Comparison of ENCODE assay signal across 32 cellular contexts in the genomic region with DNA sequence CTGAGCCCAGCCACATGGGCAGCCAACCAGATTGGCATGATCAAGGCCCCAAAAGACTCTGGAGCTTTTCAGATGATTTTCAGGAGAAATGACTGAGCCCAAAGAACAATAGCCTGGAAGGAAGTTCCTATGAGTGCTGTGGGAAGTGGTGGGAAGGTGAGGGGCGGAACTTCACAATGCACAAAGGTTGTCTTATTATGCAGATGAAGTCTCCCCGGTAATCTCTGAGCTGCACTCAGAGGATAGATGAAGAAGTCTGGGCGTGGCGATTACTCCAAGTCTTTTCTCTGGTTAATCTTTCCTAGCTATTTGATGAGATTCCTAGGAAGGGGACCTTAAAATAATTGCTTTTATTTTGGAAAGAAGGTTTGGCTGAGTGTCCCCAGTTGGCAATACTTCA. TPM values are rescaled to one million over a fixed set of nuclear protein-coding genes. Genes with fewer than 3 reads are reported as not detected.
"Had no signal": no experiment of that assay in that cellular context is flagged by ENCODE, and none has a peak within 500 bp of the region (broad histone marks: within the 10 kb centered on the region; RNA-seq: fewer than 3 reads in every experiment).

No MANE protein-coding gene starts in this region.

- ATAC-seq: natural killer cell; stimulated activated memory B cell treated with anti-CD40 and anti-IgM and Interleukin-4, amounts not matched to agents 10 μg/mL and 1 μg/mL and 100 μg/mL, for 72 hours; stimulated activated naive CD8-positive, alpha-beta T cell treated with anti-CD3 and anti-CD28 coated beads, Interleukin-15, amount 100 ng/mL, for 72 hours had no signal

- H3K9me3 Mint-ChIP-seq: immature natural killer cell; mesothelial cell of epicardium; natural killer cell; neural progenitor cell; stimulated activated memory B cell treated with anti-CD40 and anti-IgM and Interleukin-4, amounts not matched to agents 10 μg/mL and 1 μg/mL and 100 μg/mL, for 72 hours; stimulated activated naive CD8-positive, alpha-beta T cell treated with anti-CD3 and anti-CD28 coated beads, Interleukin-15, amount 100 ng/mL, for 72 hours; type B pancreatic cell had no signal

- H3K27ac ChIP-seq: left ventricle myocardium inferior, neural progenitor cell, neutrophil, parathyroid adenoma, right atrium auricular region, right lobe of liver, tibial nerve, uterus had no signal

- H3K9ac ChIP-seq: neural progenitor cell, parathyroid adenoma had no signal

- H3K4me2 ChIP-seq: neural progenitor cell, smooth muscle cell had no signal

- H2AFZ ChIP-seq: neural progenitor cell, parathyroid adenoma had no signal

- H3K9me3 ChIP-seq: left ventricle myocardium inferior, neutrophil, right atrium auricular region, right lobe of liver, tibial nerve, uterus had no signal

- H3K36me3 ChIP-seq: left ventricle myocardium inferior, neural progenitor cell, neutrophil, right atrium auricular region, tibial nerve, uterus had no signal

- H3K4me1 Mint-ChIP-seq: immature natural killer cell; mesothelial cell of epicardium; naive B cell; natural killer cell; neural progenitor cell; stimulated activated memory B cell treated with anti-CD40 and anti-IgM and Interleukin-4, amounts not matched to agents 10 μg/mL and 1 μg/mL and 100 μg/mL, for 72 hours; stimulated activated naive CD8-positive, alpha-beta T cell treated with anti-CD3 and anti-CD28 coated beads, Interleukin-15, amount 100 ng/mL, for 72 hours had no signal

- H3K4me1 ChIP-seq: left ventricle myocardium inferior, neural progenitor cell, parathyroid adenoma, right atrium auricular region, right lobe of liver, uterus had no signal

- H3K4me3 ChIP-seq: left ventricle myocardium inferior, lung, neural progenitor cell, right atrium auricular region, right lobe of liver, smooth muscle cell, tibial nerve, uterus had no signal

- H3K4me3 Mint-ChIP-seq: immature natural killer cell; mesothelial cell of epicardium; natural killer cell; nephron progenitor cell; neural progenitor cell; stimulated activated memory B cell treated with anti-CD40 and anti-IgM and Interleukin-4, amounts not matched to agents 10 μg/mL and 1 μg/mL and 100 μg/mL, for 72 hours; stimulated activated naive CD8-positive, alpha-beta T cell treated with anti-CD3 and anti-CD28 coated beads, Interleukin-15, amount 100 ng/mL, for 72 hours; type B pancreatic cell had no signal

- H3K27ac Mint-ChIP-seq: immature natural killer cell; mesothelial cell of epicardium; naive B cell; natural killer cell; neural progenitor cell; progenitor cell of endocrine pancreas; stimulated activated memory B cell treated with anti-CD40 and anti-IgM and Interleukin-4, amounts not matched to agents 10 μg/mL and 1 μg/mL and 100 μg/mL, for 72 hours; stimulated activated naive CD8-positive, alpha-beta T cell treated with anti-CD3 and anti-CD28 coated beads, Interleukin-15, amount 100 ng/mL, for 72 hours; type B pancreatic cell had no signal

- H3K36me3 Mint-ChIP-seq: immature natural killer cell; mesothelial cell of epicardium; naive B cell; natural killer cell; neural progenitor cell; stimulated activated memory B cell treated with anti-CD40 and anti-IgM and Interleukin-4, amounts not matched to agents 10 μg/mL and 1 μg/mL and 100 μg/mL, for 72 hours; type B pancreatic cell had no signal

- H3K27me3 ChIP-seq: neural progenitor cell, right atrium auricular region, right lobe of liver, tibial nerve, uterus had no signal

- H3K79me2 ChIP-seq: parathyroid adenoma had no signal

- DNase-seq: hippocampal formation; immature natural killer cell; kidney; left ventricle myocardium inferior; mesendoderm; naive B cell; natural killer cell; nephron progenitor cell; occipital lobe; right lobe of liver; stimulated activated CD4-positive, alpha-beta T cell treated with anti-CD3 and anti-CD28 coated beads, Interleukin-1b, Interleukin-23, amount 100 ng/mL, for 48 hours; stimulated activated CD4-positive, alpha-beta T cell treated with anti-CD3 and anti-CD28 coated beads, Interleukin-2, amount 100 ng/mL, for 48 hours; stimulated activated CD4-positive, alpha-beta T cell treated with anti-CD3 and anti-CD28 coated beads, Interleukin-4, amount 100 ng/mL, for 4 hours; stimulated activated CD8-positive, alpha-beta memory T cell treated with anti-CD3 and anti-CD28 coated beads, Interleukin-4, amount 100 ng/mL, for 48 hours; stimulated activated naive CD4-positive, alpha-beta T cell treated with Interleukin-2 at 50 U/mL for 16 hours; stimulated activated naive CD8-positive, alpha-beta T cell treated with anti-CD3 and anti-CD28 coated beads, Interleukin-15, amount 100 ng/mL, for 72 hours; substantia nigra; uterus had no signal

- H3K27me3 Mint-ChIP-seq: progenitor cell of endocrine pancreas had no signal

RNA-seq across cellular contexts. Expression of a gene that starts 36.9 kb away (rescaled TPM):
- total RNA-seq: mesothelial cell of epicardium, mononuclear cell, natural killer cell, osteocyte, progenitor cell of endocrine pancreas, smooth muscle cell, temporal lobe, uterus had no signal
- polyA plus RNA-seq: immature natural killer cell, smooth muscle cell had no signal
